In genomic region chr20:62523473-62524203, GRCh38 we compare ENCODE assay signal across 8 cellular contexts. TPM values are rescaled to one million over a fixed set of nuclear protein-coding genes. Genes with fewer than 3 reads are reported as not detected.
DNase-seq lines count a peak whose midpoint lies in the region; ATAC-seq, FAIRE-seq and TF ChIP-seq lines count a peak whose summit lies in the region.

No MANE protein-coding gene starts in this region.

- H2AFZ ChIP-seq in K562 (ENCODE audit: low read depth, low read length), result peak overlapping the region; percentile 86

- H3K4me1 ChIP-seq in K562 (replicated peaks in 1 of 2; ENCODE audit: control insufficient read depth in 2 of 2, insufficient read depth in 2 of 2, low read length in 2 of 2), result peaks cover 25 to 70% of the 10 kb centered on the region in 2 experiments

- CTCF ChIA-PET in K562 (lab: Yijun Ruan, JAX; ENCODE audit: low intra/inter-chr PET ratio), result no interaction called here

- H3K4me3 ChIP-seq in K562, result peak overlapping the region; percentile 19; the same call in 1 of the 2 replicates

- ATAC-seq in activated CD4-positive, CD25-positive, alpha-beta regulatory T cell treated with anti-CD3 and anti-CD28 coated beads, Interleukin-2, amount 50 U/mL, for 24 hours, result peak; percentile 98
- ATAC-seq in K562 (peak; percentile 99), HG02840 (IDR thresholded peaks at IDR 0.05; ENCODE audit: low FRiP score, unreplicated experiment) (no peak)

- peak; percentile 79 for TF ChIP-seq POLR2A in K562 (conservative IDR thresholded peaks at IDR 0.05)

- H3K9ac ChIP-seq in K562 (ENCODE audit: insufficient read depth in 1 of 2, low read depth in 2 of 2, low read length in 2 of 2), result peak overlapping the region; percentile 64 to 89

- no peaks in the 10 kb centered on the region for H3K9me1 ChIP-seq in K562 (ENCODE audit: control insufficient read depth, insufficient read depth, low read length)

- peak overlapping the region; percentile 80 for H3K27ac ChIP-seq in K562 (ENCODE audit: extremely low read depth, low read depth, low read length)

- H3K9me3 ChIP-seq in K562 (replicated peaks; ENCODE audit: control insufficient read depth, insufficient read depth, low read depth, low read length), result no peaks in the 10 kb centered on the region

- intact Hi-C loops in K562 (cut with micrococcal nuclease), result no loop called here

- H4K20me1 ChIP-seq in K562 (replicated peaks; ENCODE audit: control insufficient read depth, insufficient read depth, low read length), result no peaks in the 10 kb centered on the region

- TF ChIP-seq RAD21 in K562 (CRISPR knock-in tag; conservative IDR thresholded peaks at IDR 0.05 in 1 of 2, IDR thresholded peaks at IDR 0.05 in 1 of 2), result no peak

- H3K36me3 ChIP-seq in K562 (ENCODE audit: control insufficient read depth, insufficient read depth, low read length), result no peaks in the 10 kb centered on the region

- TF ChIP-seq CTCF in GM20000 (IDR thresholded peaks at IDR 0.05; ENCODE audit: extremely low read depth, missing control alignments) (no peak), K562 (IDR thresholded peaks at IDR 0.05 in 2 of 3, conservative IDR thresholded peaks at IDR 0.05 in 1 of 3; ENCODE audit: insufficient read depth in 2 of 3, low read depth in 1 of 3, low read length in 3 of 3) (no peak), D721Med (IDR thresholded peaks at IDR 0.05; ENCODE audit: insufficient read depth, missing control alignments) (no peak)

- DNase-seq in GM20000 (ENCODE audit: low spot score), result peak; percentile 74
- DNase-seq in K562 (ENCODE audit: extremely low read depth in 1 of 4, low spot score in 3 of 4), result peak; percentile 94 to 99 (median 98)
- peak; percentile 27 to 53 (median 43) for DNase-seq in stimulated activated CD4-positive, alpha-beta T cell treated with anti-CD3 and anti-CD28 coated beads, TNF-alpha, amount 100 ng/mL, for 4 hours (ENCODE audit: low read depth in 3 of 3)
- no peak for DNase-seq in T1000 (lab: John Stamatoyannopoulos, UW)
- DNase-seq in D721Med (ENCODE audit: insufficient read length, low spot score), result no peak
- DNase-seq in glomerular visceral epithelial cell (ENCODE audit: extremely low spot score), result no peak

- FAIRE-seq in K562 (lab: Jason Lieb, UNC) (no peak), D721Med (lab: Jason Lieb, UNC) (no peak)

- in situ Hi-C loops in K562 (cut with MboI), result no loop called here

- 0 out of 2 replicates have a peak, but pooled peaks have one; percentile 32 for TF ChIP-seq EP300 in K562 (IDR thresholded peaks at IDR 0.05; ENCODE audit: low read length)

- 11% methylated on average over 26 of the region's 26 CpGs for whole genome bisulfite sequencing in K562 (ENCODE audit: insufficient coverage, low coverage, missing lambda C conversion rate)

- peak overlapping the region; percentile 67 for H3K4me2 ChIP-seq in K562 (ENCODE audit: insufficient read depth, low read length)

- BruUV-seq in K562 (replicated peaks; lab: Mats Ljungman, UMichigan), result no TSS peak

- H3K27me3 ChIP-seq in K562 (ENCODE audit: control insufficient read depth in 2 of 2, insufficient read depth in 2 of 2, low read length in 2 of 2), result no peaks in the 10 kb centered on the region

- POLR2A ChIA-PET in K562 (lab: Yijun Ruan, JAX), result interaction anchor here (1.0 to 1.9 kb wide), 7 partner anchors 14 to 99 kb away, joined by 3 to 5 read pairs (median 5); no protein-coding TSS in a partner anchor

- H3K79me2 ChIP-seq in K562 (ENCODE audit: control insufficient read depth, insufficient read depth, low read length), result no peaks in the 10 kb centered on the region

TF ChIP-seq in K562, 482 proteins besides CTCF, POLR2A, EP300 and RAD21 (continues in another document):
- TF ChIP-seq MBD2 (IDR thresholded peaks at IDR 0.05; ENCODE audit: borderline replicate concordance, low read depth) (peak; percentile 38; the same call in 1 of the 2 replicates), POLR2G (IDR thresholded peaks at IDR 0.05; ENCODE audit: low read depth, low read length) (peak; percentile 87), SMC3 (conservative IDR thresholded peaks at IDR 0.05; ENCODE audit: insufficient read depth, low read depth, low read length) (0 out of 2 replicates have a peak, but pooled peaks have one; percentile 5), POLR2AphosphoS5 (IDR thresholded peaks at IDR 0.05; ENCODE audit: control insufficient read depth, insufficient read depth, low read depth, low read length) (peak; percentile 65; the same call in 1 of the 2 replicates), VEZF1 (CRISPR knock-in tag; IDR thresholded peaks at IDR 0.05) (peak; percentile 70), TEAD1 (CRISPR knock-in tag; IDR thresholded peaks at IDR 0.05) (0 out of 4 replicates have a peak, but pooled peaks of 1 of the 2 experiments have one; percentile 37), SRF (CRISPR knock-in tag; IDR thresholded peaks at IDR 0.05) (peak in 1 of 2 experiments; percentile 63; a peak in 1 of 4 replicates), SUPT5H (IDR thresholded peaks at IDR 0.05) (peak; percentile 77), ZBTB33 (CRISPR knock-in tag; IDR thresholded peaks at IDR 0.05) (no peak), KDM5B (IDR thresholded peaks at IDR 0.05; ENCODE audit: insufficient replicate concordance, low read depth, low read length) (peak; percentile 92), DNMT1 (IDR thresholded peaks at IDR 0.05) (no peak), ZNF212 (CRISPR knock-in tag; IDR thresholded peaks at IDR 0.05) (no peak), RNF2 (IDR thresholded peaks at IDR 0.05) (0 out of 2 replicates have a peak, but pooled peaks have one; percentile 37), ZNF79 (CRISPR knock-in tag; IDR thresholded peaks at IDR 0.05; ENCODE audit: low read depth) (no peak), TARDBP (IDR thresholded peaks at IDR 0.05) (no peak), HMGXB4 (CRISPR knock-in tag; IDR thresholded peaks at IDR 0.05) (0 out of 2 replicates have a peak, but pooled peaks have one; percentile 31), PHF8 (IDR thresholded peaks at IDR 0.05; ENCODE audit: borderline replicate concordance, low read length) (peak; percentile 73; the same call in 1 of the 2 replicates)

RNA-seq across cellular contexts. Expression of gene GATA5, which starts 47.8 kb away (rescaled TPM):
- total RNA-seq in K562 (2011; cell fraction: chromatin; rRNA removed; ENCODE audit: low replicate concordance), result 0.40 and 1.3 TPM in 2 replicates
- total RNA-seq in K562 (2011; cell fraction: nucleolus; rRNA removed), result 0.66 and 0.67 TPM in 2 replicates
- 0.29 and 0.46 TPM in 2 replicates for total RNA-seq in K562 (2011; cell fraction: nucleoplasm; rRNA removed)
- 0.18 and 0.45 TPM in 2 replicates for total RNA-seq in K562 (2014; rRNA removed)
- total RNA-seq in K562 (2014; rRNA removed; fragmentation: Illumina TruSeq; extraction: Trizol), result 0.06 TPM in 1 of 2 replicates, not detected in the other
- total RNA-seq in K562 (2015; rRNA removed; fragmentation: Illumina TruSeq; extraction: Trizol), result 0.08 and 0.22 TPM in 2 replicates
- total RNA-seq in K562 (2021), result 0.49 TPM in 2 replicates
- 0.57 and 0.68 TPM in 2 replicates for polyA plus RNA-seq in K562 (2011; rRNA removed)
- 0.68 and 2.4 TPM in 2 replicates for polyA plus RNA-seq in K562 (2011; cell fraction: cytosol; rRNA removed)
- 1.4 and 2.7 TPM in 2 replicates for polyA plus RNA-seq in K562 (2011; cell fraction: nucleus; rRNA removed)
- 0.43 and 0.44 TPM in 2 replicates for polyA plus RNA-seq in K562 (2012)
- polyA plus RNA-seq in K562 (2014; fragmentation: Illumina TruSeq; extraction: Trizol), result 0.09 and 0.11 TPM in 2 replicates
- not detected for polyA plus RNA-seq in K562 (2014; fragmentation: Nextera tagmentation; extraction: Ambion mirVana)
- polyA plus RNA-seq in K562 (2014; rRNA removed), result 0.16 and 0.34 TPM in 2 replicates
- polyA minus RNA-seq in K562 (2011; rRNA and poly(A)+ RNA removed), result 0.12 and 0.39 TPM in 2 replicates
- polyA minus RNA-seq in K562 (2011; cell fraction: cytosol; rRNA and poly(A)+ RNA removed), result 0.86 and 1.5 TPM in 2 replicates
- polyA minus RNA-seq in K562 (2011; cell fraction: nucleus; rRNA and poly(A)+ RNA removed), result 0.67 TPM in 2 replicates

Comparison
In these comparisons a context has a peak if more than half of its experiments do, and no peak if none do; other contexts are left out.
1. DNase-seq: peak in GM20000 (single experiment), K562 (4 of 4) and stimulated activated CD4-positive, alpha-beta T cell treated with anti-CD3 and anti-CD28 coated beads, TNF-alpha, amount 100 ng/mL, for 4 hours (3 of 3); none in T1000 (single experiment), D721Med (single experiment) and glomerular visceral epithelial cell (single experiment).